In the genomic region with DNA sequence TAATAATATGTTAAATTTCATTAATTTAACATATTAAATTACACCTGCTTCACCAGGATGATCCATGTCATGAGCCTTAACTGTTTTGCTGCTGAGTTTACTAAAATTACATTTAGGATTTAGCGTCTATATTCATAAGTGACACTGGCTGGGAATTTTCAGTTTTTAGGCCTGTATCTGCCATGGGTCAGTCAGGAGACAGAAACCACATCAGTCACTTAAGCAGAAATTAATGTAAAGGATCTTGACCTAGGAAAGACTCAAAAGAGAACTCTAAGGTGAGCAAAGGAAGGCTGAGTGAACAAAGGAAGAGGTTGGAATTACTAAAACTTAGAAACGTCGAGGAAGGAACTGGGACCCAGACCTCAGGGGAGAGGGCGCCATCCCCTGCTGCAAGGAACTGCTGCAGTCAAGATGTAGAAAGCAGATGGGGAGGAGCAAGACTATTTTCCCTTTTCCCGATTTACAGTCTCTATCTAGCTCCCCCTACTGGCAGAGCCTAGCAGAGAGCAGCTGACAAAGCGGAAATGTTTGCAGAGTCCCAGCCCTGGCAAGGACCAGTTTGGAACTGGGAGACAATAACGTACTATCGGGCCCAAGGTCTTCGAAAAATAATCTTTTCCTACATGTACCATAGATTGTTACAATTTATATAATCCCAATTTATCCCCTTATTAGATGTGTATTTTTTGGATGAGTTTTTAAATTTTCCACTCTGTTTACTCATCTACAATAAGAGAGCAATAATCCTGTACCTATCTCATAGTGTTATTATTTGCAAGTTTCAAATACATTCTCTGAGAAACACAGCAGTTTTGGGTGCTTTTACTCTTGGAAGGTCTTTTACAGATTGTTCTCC, we compare ENCODE assay signal across 8 cellular contexts. TPM values are rescaled to one million over a fixed set of nuclear protein-coding genes. Genes with fewer than 3 reads are reported as not detected.
A peak's percentile ranks its signal among the peaks of the same experiment; 100 is the strongest.
DNase-seq lines count a peak whose midpoint lies in the region; ATAC-seq and TF ChIP-seq lines count a peak whose summit lies in the region.

No MANE protein-coding gene starts in this region.

- H3K9me3 ChIP-seq in Panc1 (ENCODE audit: control insufficient read depth, insufficient read depth, low read depth, low read length) (no peaks in the 10 kb centered on the region), vagina (no peaks in the 10 kb centered on the region)

- no peaks in the 10 kb centered on the region for H3K27me3 ChIP-seq in Panc1 (ENCODE audit: control insufficient read depth, insufficient read depth, low read length)
- no peaks in the 10 kb centered on the region for H3K27me3 ChIP-seq in vagina

- H3K4me1 Mint-ChIP-seq in activated T-cell treated with anti-CD3 and anti-CD28 coated beads, Interleukin-2, amount 50 U/mL, for 72 hours (ENCODE audit: low read depth) = peaks cover 21% of the 10 kb centered on the region
- H3K4me1 Mint-ChIP-seq in neural crest cell = peaks cover 7% of the 10 kb centered on the region

- POLR2A ChIA-PET in Panc1 (lab: Charles Lee) = no interaction called here

- no peaks in the 10 kb centered on the region for H3K36me3 Mint-ChIP-seq in activated T-cell treated with anti-CD3 and anti-CD28 coated beads, Interleukin-2, amount 50 U/mL, for 72 hours (ENCODE audit: insufficient read depth in 2 of 2)
- no peaks in the 10 kb centered on the region for H3K36me3 Mint-ChIP-seq in neural crest cell (ENCODE audit: low read depth)

- CTCF ChIA-PET in Panc1 (lab: Charles Lee) = no interaction called here

- no peak overlapping the region for H3K4me3 Mint-ChIP-seq in activated T-cell treated with anti-CD3 and anti-CD28 coated beads, Interleukin-2, amount 50 U/mL, for 72 hours
- H3K4me3 Mint-ChIP-seq in neural crest cell = peak overlapping the region; percentile 17

- BruUV-seq in Panc1 (replicated peaks; lab: Mats Ljungman, UMichigan) = no TSS peak

- peaks cover 65% of the 10 kb centered on the region for H3K27me3 Mint-ChIP-seq in activated T-cell treated with anti-CD3 and anti-CD28 coated beads, Interleukin-2, amount 50 U/mL, for 72 hours (ENCODE audit: low read depth)
- H3K27me3 Mint-ChIP-seq in neural crest cell (ENCODE audit: low read depth) = no peaks in the 10 kb centered on the region

- peak; percentile 91 for TF ChIP-seq CTCF in Panc1 (IDR thresholded peaks at IDR 0.05)
- TF ChIP-seq CTCF in fibroblast of pulmonary artery (IDR thresholded peaks at IDR 0.05; ENCODE audit: low read length, missing control alignments) = peak; percentile 82
- TF ChIP-seq CTCF in neural crest cell (conservative IDR thresholded peaks at IDR 0.05) = peak; percentile 95
- peak; percentile 40 to 79 (median 58) for TF ChIP-seq CTCF in vagina (IDR thresholded peaks at IDR 0.05)

- peak; percentile 94 for ATAC-seq in GM21529 (IDR thresholded peaks at IDR 0.05; ENCODE audit: unreplicated experiment)
- peak; percentile 91 for ATAC-seq in Panc1
- peak; percentile 51 to 61 for ATAC-seq in activated T-cell treated with anti-CD3 and anti-CD28 coated beads, Interleukin-2, amount 50 U/mL, for 72 hours (replicated peaks in 1 of 2)

- no peak for TF ChIP-seq POLR2A in vagina (IDR thresholded peaks at IDR 0.05)

- H3K27ac Mint-ChIP-seq in activated T-cell treated with anti-CD3 and anti-CD28 coated beads, Interleukin-2, amount 50 U/mL, for 72 hours = no peak overlapping the region
- no peak overlapping the region for H3K27ac Mint-ChIP-seq in neural crest cell (ENCODE audit: unreplicated experiment)

- H3K4me1 ChIP-seq in Panc1 (ENCODE audit: control insufficient read depth, insufficient read depth, low read length) (no peaks in the 10 kb centered on the region), vagina (no peaks in the 10 kb centered on the region)

- H3K27ac ChIP-seq in Panc1 (ENCODE audit: low read length) = no peak overlapping the region
- H3K27ac ChIP-seq in vagina = no peak overlapping the region

- H3K36me3 ChIP-seq in Panc1 (ENCODE audit: control insufficient read depth, insufficient read depth, low read length) = no peaks in the 10 kb centered on the region
- no peaks in the 10 kb centered on the region for H3K36me3 ChIP-seq in vagina

- H3K9me3 Mint-ChIP-seq in activated T-cell treated with anti-CD3 and anti-CD28 coated beads, Interleukin-2, amount 50 U/mL, for 72 hours = no peaks in the 10 kb centered on the region
- H3K9me3 Mint-ChIP-seq in neural crest cell = peaks cover 3% of the 10 kb centered on the region

- peak; percentile 73 for DNase-seq in Caki2 (ENCODE audit: low read depth)
- DNase-seq in M059J (ENCODE audit: low read depth) = peak; percentile 82
- no peak for DNase-seq in Panc1 (ENCODE audit: low read depth, low spot score)
- peak; percentile 61 to 64 for DNase-seq in activated T-cell treated with anti-CD3 and anti-CD28 coated beads, Interleukin-2, amount 50 U/mL, for 72 hours
- DNase-seq in fibroblast of pulmonary artery (ENCODE audit: low read depth) = peak; percentile 83
- DNase-seq in neural crest cell (ENCODE audit: low read depth, low spot score) = peak; percentile 80
- no peak for DNase-seq in vagina (ENCODE audit: extremely low spot score in 2 of 2)

- no peak overlapping the region for H3K4me3 ChIP-seq in Panc1 (ENCODE audit: low read depth in 2 of 2, low read length in 2 of 2)
- H3K4me3 ChIP-seq in fibroblast of pulmonary artery (replicated peaks; ENCODE audit: low read depth, low read length) = no peak overlapping the region
- no peak overlapping the region for H3K4me3 ChIP-seq in vagina

- intact Hi-C loops in Panc1 (cut with micrococcal nuclease; ENCODE audit: unreplicated experiment) (no loop called here), vagina (cut with DNase I) (loop anchor here (10.0 kb wide), 1 partner anchor 68 kb away; no protein-coding TSS in a partner anchor)

- in situ Hi-C loops in Caki2 (cut with HindIII; ENCODE audit: low pct_unique_long_range_greater_than_20kb, low sequenced_read_pairs) = no loop called here
- in situ Hi-C loops in Panc1 (cut with HindIII; ENCODE audit: low pct_unique_long_range_greater_than_20kb, low sequenced_read_pairs) = no loop called here

RNA-seq across cellular contexts. Expression of a gene that starts 22.6 kb away (rescaled TPM):
- 85.5 and 124 TPM in 2 replicates for total RNA-seq in Caki2 (2014; rRNA removed; shearing (Covaris generic); ENCODE audit: low replicate concordance)
- total RNA-seq in M059J (2014; rRNA removed; shearing (Covaris generic)) = 216 and 229 TPM in 2 replicates
- 95.8 TPM for total RNA-seq in Panc1 (2021; ENCODE audit: unreplicated experiment)
- polyA plus RNA-seq in Panc1 (2012; ENCODE audit: insufficient read length) = 86.5 TPM
- 100 to 1,000 TPM; 234 to 265 TPM for total RNA-seq in activated T-cell treated with anti-CD3 and anti-CD28 coated beads, Interleukin-2, amount 50 U/mL, for 72 hours
- 325 and 368 TPM in 2 replicates for total RNA-seq in neural crest cell
- 57.9 TPM for total RNA-seq in vagina

RNA-seq across cellular contexts. Expression of a gene that starts 53.7 kb away (rescaled TPM):
- total RNA-seq in Caki2 (2014; rRNA removed; shearing (Covaris generic); ENCODE audit: low replicate concordance) = 0.03 and 0.17 TPM in 2 replicates
- total RNA-seq in M059J (2014; rRNA removed; shearing (Covaris generic)) = 2.2 and 3.3 TPM in 2 replicates
- total RNA-seq in Panc1 (2021; ENCODE audit: unreplicated experiment) (4.5 TPM), neural crest cell (0.27 and 0.58 TPM in 2 replicates), vagina (10.8 TPM)
- 0.82 TPM for polyA plus RNA-seq in Panc1 (2012; ENCODE audit: insufficient read length)
- under 1 TPM; 0.39 to 0.67 TPM for total RNA-seq in activated T-cell treated with anti-CD3 and anti-CD28 coated beads, Interleukin-2, amount 50 U/mL, for 72 hours

Comparison
In these comparisons a context has a peak if more than half of its experiments do, and no peak if none do; other contexts are left out.
1. DNase-seq: peak in Caki2 (single experiment), M059J (single experiment), activated T-cell treated with anti-CD3 and anti-CD28 coated beads, Interleukin-2, amount 50 U/mL, for 72 hours (2 of 2), fibroblast of pulmonary artery (single experiment) and neural crest cell (single experiment); none in Panc1 (single experiment) and vagina (0 of 2).
2. Peak in every context shown above with its lines, with median percentiles within 50 percentile points of each other: ATAC-seq and CTCF ChIP-seq.